Comparison of ENCODE assay signal across 19 cellular contexts in genomic region chr2:215537621-215538020, GRCh38.
DNase-seq lines count a peak whose midpoint lies in the region; ATAC-seq, FAIRE-seq and TF ChIP-seq lines count a peak whose summit lies in the region.
"Had no signal": no experiment of that assay in that cellular context is flagged by ENCODE, and none has a peak within 500 bp of the region (broad histone marks: within the 10 kb centered on the region; RNA-seq: fewer than 3 reads in every experiment).

No MANE protein-coding gene starts in this region.

- peak; percentile 40 for TF ChIP-seq RAD21 in IMR-90 (IDR thresholded peaks at IDR 0.05; ENCODE audit: low read length)

- DNase-seq in AG09319 (ENCODE audit: extremely low read depth, low read depth), result peak; percentile 63
- DNase-seq in IMR-90, result peak; percentile 86
- no peak for DNase-seq in endothelial cell of umbilical vein (ENCODE audit: low read depth, low spot score)
- peak; percentile 16 for DNase-seq in mucosa of gallbladder (ENCODE audit: low spot score)
- DNase-seq in stimulated activated CD8-positive, alpha-beta memory T cell treated with anti-CD3 and anti-CD28 coated beads, Interleukin-4, amount 100 ng/mL, for 48 hours, result no peak
- DNase-seq in NCI-H187 treated with DMSO at 0.1 percent for 48 hours (lab: John Stamatoyannopoulos, UW), result no peak
- no peak for DNase-seq in activated CD4-positive, alpha-beta T cell treated with anti-CD3 and anti-CD28 coated beads for 48 hours
- DNase-seq: activated CD4-positive, alpha-beta T cell treated with anti-CD3 and anti-CD28 coated beads for 4 hours; activated naive CD8-positive, alpha-beta T cell treated with anti-CD3 and anti-CD28 coated beads, Interleukin-2, amount 10 ng/mL, durations not matched to agents 7 days and 5 days; activated T-cell treated with anti-CD3 and anti-CD28 coated beads, Interleukin-2, amount 50 U/mL, for 1 hour; BE2C; DMS53; midbrain; NCI-H2081; NCI-H748 treated with DMSO at 0.1 percent for 48 hours had no signal

- H3K79me2 ChIP-seq in endothelial cell of umbilical vein (ENCODE audit: control insufficient read depth, insufficient read depth, low read length), result no peaks in the 10 kb centered on the region

- H4K5ac ChIP-seq in IMR-90 (ENCODE audit: low read depth, low read length), result peak overlapping the region; percentile 66; the same call in 1 of the 2 replicates

- no peak overlapping the region for H3K4me3 ChIP-seq in IMR-90 (ENCODE audit: insufficient read depth, low read depth, low read length)
- H3K4me3 ChIP-seq in endothelial cell of umbilical vein (replicated peaks in 1 of 3; ENCODE audit: insufficient read depth in 1 of 3, low read depth in 1 of 3, low read length in 3 of 3), result no peak overlapping the region
- H3K4me3 ChIP-seq: suprapubic skin had no signal

- peak overlapping the region; percentile 67 for H3K27ac ChIP-seq in IMR-90 (ENCODE audit: insufficient read depth, low read length)
- H3K27ac ChIP-seq in endothelial cell of umbilical vein (ENCODE audit: insufficient read depth, low read depth, low read length), result no peak overlapping the region
- H3K27ac ChIP-seq: RWPE1, suprapubic skin had no signal

- CTCF ChIA-PET in IMR-90 (lab: Yijun Ruan, JAX) (interaction anchor here (0.6 kb wide), 1 partner anchor 246 kb away, joined by 3 read pairs; no protein-coding TSS in a partner anchor), endothelial cell of umbilical vein (lab: Charles Lee) (no interaction called here)

- H3K9me1 ChIP-seq in IMR-90 (ENCODE audit: insufficient read depth, low read length) (no peaks in the 10 kb centered on the region; the same call in 1 of the 2 replicates), endothelial cell of umbilical vein (replicated peaks; ENCODE audit: control insufficient read depth, extremely low read depth, insufficient read depth, low read length) (no peaks in the 10 kb centered on the region)

- H4K8ac ChIP-seq in IMR-90 (ENCODE audit: low read depth in 2 of 2, low read length in 2 of 2), result peak overlapping the region; percentile 3 to 88; a peak in 3 of 4 replicates

- H3K18ac ChIP-seq in IMR-90 (ENCODE audit: low read depth, low read length), result peak overlapping the region; percentile 85; the same call in 1 of the 2 replicates

- ATAC-seq in IMR-90 (ENCODE audit: low read depth) (peak; percentile 73), HG03097 (IDR thresholded peaks at IDR 0.05; ENCODE audit: low FRiP score, unreplicated experiment) (no peak)

- H3K36me3 ChIP-seq in IMR-90 (ENCODE audit: control insufficient read depth, insufficient read depth, low read length) (no peaks in the 10 kb centered on the region), endothelial cell of umbilical vein (ENCODE audit: control insufficient read depth in 2 of 2, extremely low read depth in 1 of 2, insufficient read depth in 2 of 2, low read length in 2 of 2) (no peaks in the 10 kb centered on the region)
- H3K36me3 ChIP-seq: BE2C, suprapubic skin had no signal

- TF ChIP-seq POLR2A in IMR-90 (IDR thresholded peaks at IDR 0.05; ENCODE audit: low read depth, low read length) (no peak), endothelial cell of umbilical vein (IDR thresholded peaks at IDR 0.05; ENCODE audit: low read depth, low read length) (no peak)

- H3K4me1 ChIP-seq in IMR-90 (ENCODE audit: control insufficient read depth, insufficient read depth, low read length) (peaks cover 11% of the 10 kb centered on the region), endothelial cell of umbilical vein (ENCODE audit: control insufficient read depth, extremely low read depth, insufficient read depth, low read length) (peaks cover 27% of the 10 kb centered on the region)
- H3K4me1 ChIP-seq: BE2C had no signal

- no peak overlapping the region for H3K9ac ChIP-seq in IMR-90 (ENCODE audit: low read depth, low read length)
- no peak overlapping the region for H3K9ac ChIP-seq in endothelial cell of umbilical vein (replicated peaks; ENCODE audit: extremely low read depth, insufficient read depth, low read length)

- H2BK120ac ChIP-seq in IMR-90 (ENCODE audit: low read depth, low read length), result peak overlapping the region; percentile 92

- H4K20me1 ChIP-seq in IMR-90 (ENCODE audit: insufficient read depth, low read length) (no peaks in the 10 kb centered on the region), endothelial cell of umbilical vein (replicated peaks; ENCODE audit: control insufficient read depth, extremely low read depth, insufficient read depth, low read length) (no peaks in the 10 kb centered on the region)

- H3K56ac ChIP-seq in IMR-90 (ENCODE audit: extremely low read depth, insufficient read depth, low read length), result 0 out of 2 replicates have a peak overlapping the region, but pooled peaks have one; percentile 33

- H2AFZ ChIP-seq in IMR-90 (replicated peaks; ENCODE audit: low read length, poor library complexity) (peak overlapping the region; percentile 75), endothelial cell of umbilical vein (ENCODE audit: low read depth, low read length) (no peak overlapping the region)

- peak overlapping the region; percentile 52; the same call in 1 of the 3 replicates for H2BK15ac ChIP-seq in IMR-90 (ENCODE audit: low read depth, low read length)

- dilution Hi-C loops in IMR-90 (cut with HindIII; ENCODE audit: low sequenced_read_pairs, unreplicated experiment), result no loop called here
- dilution Hi-C loops in endothelial cell of umbilical vein (cut with MboI; ENCODE audit: extremely low pct_ligation_motif_present, low sequenced_read_pairs), result no loop called here

- H4K91ac ChIP-seq in IMR-90 (ENCODE audit: insufficient read depth, low read depth, low read length), result peak overlapping the region; percentile 70

- WGBS in IMR-90 (ENCODE audit: extremely low coverage in 2 of 2, insufficient read length in 1 of 2), 2 experiments, result no CpG with 5 or more reads among the region's 2 CpGs

- intact Hi-C loops in IMR-90 (cut with micrococcal nuclease), result loop anchor here (1.0 to 2.0 kb wide), 2 partner anchors 77 to 100 kb away; no protein-coding TSS in a partner anchor
- intact Hi-C loops in endothelial cell of umbilical vein (cut with micrococcal nuclease), result no loop called here

- no peaks in the 10 kb centered on the region for H3K27me3 ChIP-seq in IMR-90 (ENCODE audit: control insufficient read depth, insufficient read depth, low read length)
- no peaks in the 10 kb centered on the region for H3K27me3 ChIP-seq in endothelial cell of umbilical vein (ENCODE audit: control insufficient read depth in 2 of 2, insufficient read depth in 2 of 2, low read length in 2 of 2)
- H3K27me3 ChIP-seq: BE2C, suprapubic skin had no signal

- H3K79me1 ChIP-seq in IMR-90 (ENCODE audit: low read depth in 1 of 2, low read length in 2 of 2), result no peaks in the 10 kb centered on the region

- H3K14ac ChIP-seq in IMR-90 (replicated peaks; ENCODE audit: low read depth, low read length), result peak overlapping the region; percentile 84

- H2BK5ac ChIP-seq in IMR-90 (ENCODE audit: low read depth, low read length, poor library complexity, severe bottlenecking), result peak overlapping the region; percentile 99

- POLR2A ChIA-PET in IMR-90 (lab: Charles Lee; ENCODE audit: unreplicated experiment), result no interaction called here
- POLR2A ChIA-PET in endothelial cell of umbilical vein (lab: Charles Lee), result no interaction called here

- H3K9me3 ChIP-seq in IMR-90 (ENCODE audit: control insufficient read depth, insufficient read depth, low read length), result 0 out of 2 replicates have a peak, but pooled peaks cover 5% of the 10 kb centered on the region
- no peaks in the 10 kb centered on the region for H3K9me3 ChIP-seq in endothelial cell of umbilical vein (replicated peaks; ENCODE audit: control insufficient read depth, insufficient read depth, low read length)
- H3K9me3 ChIP-seq: BE2C, suprapubic skin had no signal

- no peak overlapping the region for H2AK9ac ChIP-seq in IMR-90 (replicated peaks; ENCODE audit: low read depth, low read length, poor library complexity)

- H3K4ac ChIP-seq in IMR-90 (ENCODE audit: low read depth, low read length), result peak overlapping the region; percentile 90

- in situ Hi-C loops in IMR-90 (cut with MboI; ENCODE audit: low sequenced_read_pairs), result no loop called here

- TF ChIP-seq CTCF in AG09319 (IDR thresholded peaks at IDR 0.05; ENCODE audit: low read depth, low read length), result peak; percentile 26
- TF ChIP-seq CTCF in IMR-90 (conservative IDR thresholded peaks at IDR 0.05; ENCODE audit: low read depth, low read length), result no peak
- no peak for TF ChIP-seq CTCF in endothelial cell of umbilical vein (IDR thresholded peaks at IDR 0.05; ENCODE audit: extremely low read depth in 1 of 2, insufficient read depth in 1 of 2, low read depth in 1 of 2, low read length in 2 of 2)

- BruUV-seq in IMR-90 (replicated peaks; lab: Mats Ljungman, UMichigan) (no TSS peak), endothelial cell of umbilical vein (replicated peaks; lab: Mats Ljungman, UMichigan) (no TSS peak)

- H3K4me2 ChIP-seq in IMR-90 (ENCODE audit: low read depth, low read length), result no peak overlapping the region; the same call in 1 of the 2 replicates
- no peak overlapping the region for H3K4me2 ChIP-seq in endothelial cell of umbilical vein (ENCODE audit: insufficient read depth, low read length)

- peak overlapping the region; percentile 75; the same call in 1 of the 2 replicates for H3K23ac ChIP-seq in IMR-90 (ENCODE audit: low read depth, low read length)

- H2AK5ac ChIP-seq in IMR-90 (ENCODE audit: low read depth, low read length), result peak overlapping the region; percentile 52; the same call in 1 of the 2 replicates

- H2BK20ac ChIP-seq in IMR-90 (ENCODE audit: low read depth, low read length), result peak overlapping the region; percentile 87

- no peak for FAIRE-seq in endothelial cell of umbilical vein (lab: Jason Lieb, UNC)
- FAIRE-seq: colon had no signal

TF ChIP-seq in IMR-90, 13 proteins besides CTCF, POLR2A, EP300 and RAD21 (continues in another document):
- no peak for TF ChIP-seq NFE2L2 (IDR thresholded peaks at IDR 0.05; ENCODE audit: low read depth, low read length)

TF ChIP-seq in endothelial cell of umbilical vein, 7 proteins besides CTCF, POLR2A, EP300 and RAD21:
- TF ChIP-seq JUN (IDR thresholded peaks at IDR 0.05; ENCODE audit: borderline replicate concordance, insufficient read depth, insufficient read length, low read depth) (no peak), FOS (IDR thresholded peaks at IDR 0.05; ENCODE audit: borderline replicate concordance, insufficient read depth, low read length) (no peak), MYC (IDR thresholded peaks at IDR 0.05; ENCODE audit: low read depth, low read length) (no peak), POLR2AphosphoS5 (IDR thresholded peaks at IDR 0.05; ENCODE audit: insufficient read depth, low read depth, low read length) (no peak), MAX (IDR thresholded peaks at IDR 0.05; ENCODE audit: insufficient read depth, insufficient read length) (no peak), EZH2 (IDR thresholded peaks at IDR 0.05; ENCODE audit: borderline replicate concordance, low read depth, low read length, severe bottlenecking) (no peak), GATA2 (IDR thresholded peaks at IDR 0.05; ENCODE audit: insufficient read depth, insufficient read length, low read depth, low read length) (peak; percentile 59)

Comparison
In these comparisons a context has a peak if more than half of its experiments do, and no peak if none do; other contexts are left out.
1. DNase-seq: peak in AG09319 (single experiment), IMR-90 (single experiment) and mucosa of gallbladder (single experiment); none in endothelial cell of umbilical vein (single experiment), stimulated activated CD8-positive, alpha-beta memory T cell treated with anti-CD3 and anti-CD28 coated beads, Interleukin-4, amount 100 ng/mL, for 48 hours (single experiment), NCI-H187 treated with DMSO at 0.1 percent for 48 hours (single experiment) and activated CD4-positive, alpha-beta T cell treated with anti-CD3 and anti-CD28 coated beads for 48 hours (single experiment).